In genomic region chr20:31596831-31597482, GRCh38 we compare ENCODE assay signal across 15 cellular contexts. TPM values are rescaled to one million over a fixed set of nuclear protein-coding genes. Genes with fewer than 3 reads are reported as not detected.
DNase-seq lines count a peak whose midpoint lies in the region; ATAC-seq and TF ChIP-seq lines count a peak whose summit lies in the region.
"Had no signal": no experiment of that assay in that cellular context is flagged by ENCODE, and none has a peak within 500 bp of the region (broad histone marks: within the 10 kb centered on the region; RNA-seq: fewer than 3 reads in every experiment).

No MANE protein-coding gene starts in this region.

- H3K36me3 ChIP-seq in GM23338 (ENCODE audit: insufficient read depth) (no peaks in the 10 kb centered on the region), NT2/D1 (ENCODE audit: insufficient read depth, insufficient read length, low read length) (no peaks in the 10 kb centered on the region), ovary (no peaks in the 10 kb centered on the region)

- H3K27me3 ChIP-seq in GM23338 (ENCODE audit: insufficient read depth), result no peaks in the 10 kb centered on the region
- no peaks in the 10 kb centered on the region for H3K27me3 ChIP-seq in NT2/D1 (ENCODE audit: insufficient read depth, insufficient read length)
- no peaks in the 10 kb centered on the region for H3K27me3 ChIP-seq in right cardiac atrium (ENCODE audit: control insufficient read depth, insufficient read depth)
- no peaks in the 10 kb centered on the region for H3K27me3 ChIP-seq in ovary

- H3K9me3 ChIP-seq in NT2/D1 (ENCODE audit: insufficient read depth, low read length), result no peaks in the 10 kb centered on the region
- no peaks in the 10 kb centered on the region for H3K9me3 ChIP-seq in right cardiac atrium (ENCODE audit: control insufficient read depth, low read length)
- no peaks in the 10 kb centered on the region for H3K9me3 ChIP-seq in ovary

- H3K27ac ChIP-seq in GM23338 (ENCODE audit: low read depth), result peak overlapping the region; percentile 27
- peak overlapping the region; percentile 83 for H3K27ac ChIP-seq in right cardiac atrium (ENCODE audit: low read length)
- peak overlapping the region in 20 of 21 experiments; percentile 2 to 87 (median 69) for H3K27ac ChIP-seq in skin epidermis
- H3K27ac ChIP-seq in ovary, result peak overlapping the region in 1 of 2 donors; percentile 65

- H2AFZ ChIP-seq in GM23338, result peak overlapping the region; percentile 9; the same call in 1 of the 2 replicates

- H3K9me3 Mint-ChIP-seq in GM23338, result peaks cover 3% of the 10 kb centered on the region; the same call in 1 of the 3 replicates
- H3K9me3 Mint-ChIP-seq: activated naive CD8-positive, alpha-beta T cell treated with anti-CD3 and anti-CD28 coated beads, Interleukin-2, amount 10 ng/mL, durations not matched to agents 7 days and 5 days; IgD-negative memory B cell; natural killer cell; T-helper 1 cell treated with Interleukin-12 subunit alpha and Interleukin-12 subunit beta and Interleukin-4 antibody, amounts not matched to agents 30 μg/mL and 1 μg/mL, for 36 hours had no signal

- TF ChIP-seq CTCF in GM23338 (conservative IDR thresholded peaks at IDR 0.05; ENCODE audit: low read depth in 2 of 2), result no peak
- TF ChIP-seq CTCF in ovary (IDR thresholded peaks at IDR 0.05), result no peak

- H3K79me2 ChIP-seq in GM23338 (replicated peaks; ENCODE audit: insufficient read depth), result 0 out of 2 replicates have a peak, but pooled peaks cover 5% of the 10 kb centered on the region

- H3F3A ChIP-seq in GM23338 (replicated peaks; ENCODE audit: low read depth), result peaks cover 18% of the 10 kb centered on the region

- peak overlapping the region; percentile 1; the same call in 1 of the 2 replicates for H3K4me2 ChIP-seq in GM23338

- H3K36me3 Mint-ChIP-seq in GM23338 (ENCODE audit: low read depth), result no peaks in the 10 kb centered on the region
- H3K36me3 Mint-ChIP-seq: activated naive CD8-positive, alpha-beta T cell treated with anti-CD3 and anti-CD28 coated beads, Interleukin-2, amount 10 ng/mL, durations not matched to agents 7 days and 5 days; IgD-negative memory B cell; natural killer cell had no signal

- ATAC-seq in GM23338 (no peak), right cardiac atrium (no peak), GM18517 (IDR thresholded peaks at IDR 0.05; ENCODE audit: unreplicated experiment) (no peak)
- ATAC-seq: natural killer cell had no signal

- 66% methylated on average over 4 of the region's 4 CpGs for WGBS in right cardiac atrium
- WGBS in ovary, 3 donors, result 71 to 75% (median 73%) methylated on average over 4 of the region's 4 CpGs

- no peak for TF ChIP-seq POLR2A in ovary (IDR thresholded peaks at IDR 0.05)

- no peaks in the 10 kb centered on the region for H3K9me2 ChIP-seq in GM23338 (ENCODE audit: insufficient read depth)

- H3K4me3 ChIP-seq in GM23338 (no peak overlapping the region), NT2/D1 (ENCODE audit: insufficient read length, low read depth) (no peak overlapping the region), right cardiac atrium (ENCODE audit: low read length) (no peak overlapping the region), skin epidermis (no peak overlapping the region), ovary (no peak overlapping the region)

- H3K27me3 Mint-ChIP-seq in GM23338 (ENCODE audit: insufficient read depth, low read depth, poor library complexity), result peaks cover 11% of the 10 kb centered on the region

- H3K4me3 Mint-ChIP-seq in GM23338, result no peak overlapping the region
- H3K4me3 Mint-ChIP-seq: activated naive CD8-positive, alpha-beta T cell treated with anti-CD3 and anti-CD28 coated beads, Interleukin-2, amount 10 ng/mL, durations not matched to agents 7 days and 5 days; IgD-negative memory B cell; natural killer cell; T-helper 1 cell treated with Interleukin-12 subunit alpha and Interleukin-12 subunit beta and Interleukin-4 antibody, amounts not matched to agents 30 μg/mL and 1 μg/mL, for 36 hours had no signal

- peak overlapping the region; percentile 57 for H3K9ac ChIP-seq in NT2/D1 (ENCODE audit: insufficient read length, low read depth)

- H4K20me1 ChIP-seq in GM23338 (replicated peaks; ENCODE audit: insufficient read depth), result no peaks in the 10 kb centered on the region

- peak overlapping the region; percentile 53 for H3K27ac Mint-ChIP-seq in GM23338
- H3K27ac Mint-ChIP-seq: activated naive CD8-positive, alpha-beta T cell treated with anti-CD3 and anti-CD28 coated beads, Interleukin-2, amount 10 ng/mL, durations not matched to agents 7 days and 5 days; natural killer cell; T-helper 1 cell treated with Interleukin-12 subunit alpha and Interleukin-12 subunit beta and Interleukin-4 antibody, amounts not matched to agents 30 μg/mL and 1 μg/mL, for 36 hours had no signal

- intact Hi-C loops in right cardiac atrium (cut with DNase I) (no loop called here), ovary (cut with DNase I) (no loop called here)

- H3K4me1 Mint-ChIP-seq in GM23338, result peaks cover 27% of the 10 kb centered on the region
- H3K4me1 Mint-ChIP-seq: activated naive CD8-positive, alpha-beta T cell treated with anti-CD3 and anti-CD28 coated beads, Interleukin-2, amount 10 ng/mL, durations not matched to agents 7 days and 5 days; IgD-negative memory B cell had no signal

- H3K4me1 ChIP-seq in GM23338 (ENCODE audit: insufficient read depth) (peaks cover 29% of the 10 kb centered on the region), NT2/D1 (ENCODE audit: insufficient read depth, insufficient read length) (peaks cover 12% of the 10 kb centered on the region), right cardiac atrium (ENCODE audit: control insufficient read depth, insufficient read depth, low read length) (peaks cover 6% of the 10 kb centered on the region), ovary (ENCODE audit: insufficient read depth) (no peaks in the 10 kb centered on the region)

- no peak for TF ChIP-seq EP300 in ovary (IDR thresholded peaks at IDR 0.05)

- DNase-seq in GM23338 (ENCODE audit: low spot score) (peak; percentile 42), NT2/D1 (ENCODE audit: low read depth, low spot score) (no peak), right cardiac atrium (peak in 1 of 3 donors; percentile 26), NCI-H1436 treated with DMSO at 0.1 percent for 48 hours (lab: John Stamatoyannopoulos, UW) (no peak), NCI-H1694 treated with DMSO at 0.1 percent for 48 hours (lab: John Stamatoyannopoulos, UW) (no peak), ovary (no peak)
- DNase-seq: activated naive CD8-positive, alpha-beta T cell treated with anti-CD3 and anti-CD28 coated beads, Interleukin-2, amount 10 ng/mL, durations not matched to agents 7 days and 5 days; effector CD4-positive, alpha-beta T cell; natural killer cell; NCI-H446 treated with DMSO at 0.1 percent for 48 hours had no signal

TF ChIP-seq in GM23338, 12 proteins besides CTCF, POLR2A, EP300 and RAD21 (continues in another document):
- TF ChIP-seq JUNB (IDR thresholded peaks at IDR 0.05; ENCODE audit: unreplicated experiment), result no peak
- TF ChIP-seq REST (IDR thresholded peaks at IDR 0.05; ENCODE audit: unreplicated experiment), result no peak
- no peak for TF ChIP-seq ZNF114 (CRISPR knock-in tag; IDR thresholded peaks at IDR 0.05)
- no peak for TF ChIP-seq CREB1 (CRISPR knock-in tag; IDR thresholded peaks at IDR 0.05; ENCODE audit: low read depth)
- TF ChIP-seq EZH2 (IDR thresholded peaks at IDR 0.05; ENCODE audit: low read depth, unreplicated experiment), result no peak
- no peak for TF ChIP-seq ETS1 (IDR thresholded peaks at IDR 0.05)
- no peak for TF ChIP-seq POLR2AphosphoS5 (IDR thresholded peaks at IDR 0.05; ENCODE audit: low read depth)

RNA-seq across cellular contexts. Expression of gene ID1, which starts 8.1 kb away (rescaled TPM):
- total RNA-seq in GM23338 (2014; rRNA removed; shearing (Covaris generic)), result 452 and 479 TPM in 2 replicates
- polyA plus RNA-seq in GM23338 (2016; fragmentation: Nextera tagmentation; extraction: Ambion mirVana), result 221 and 224 TPM in 2 replicates
- total RNA-seq in right cardiac atrium, result 100 to 1,000 TPM; 122 to 188 (median 134) TPM
- 273 TPM for polyA plus RNA-seq in right cardiac atrium
- 100 to 1,000 TPM in 3 of 7 donors, 10 to 100 TPM in 4; 42.6 to 353 (median 64.2) TPM for total RNA-seq in ovary
- 10 to 100 TPM; 26.0 to 86.9 TPM for polyA plus RNA-seq in ovary

RNA-seq across cellular contexts. Expression of gene COX4I2, which starts 40.8 kb away (rescaled TPM):
- not detected in 2 replicates for total RNA-seq in GM23338 (2014; rRNA removed; shearing (Covaris generic))
- 0.63 and 1.1 TPM in 2 replicates for polyA plus RNA-seq in GM23338 (2016; fragmentation: Nextera tagmentation; extraction: Ambion mirVana)
- total RNA-seq in right cardiac atrium, result 10 to 100 TPM in 1 of 4 donors, 1 to 10 TPM in 3; 3.1 to 13.2 (median 9.0) TPM
- polyA plus RNA-seq in right cardiac atrium, result 29.5 TPM
- total RNA-seq in ovary, result 1 to 10 TPM in 6 of 7 donors, not detected in 1; 1.1 to 3.5 (median 2.1) TPM
- 1 to 10 TPM; 3.5 to 6.6 TPM for polyA plus RNA-seq in ovary
- total RNA-seq: activated CD8-positive, alpha-beta memory T cell treated with anti-CD3 and anti-CD28 coated beads for 36 hours; activated naive CD8-positive, alpha-beta T cell treated with anti-CD3 and anti-CD28 coated beads, Interleukin-2, amount 10 ng/mL, durations not matched to agents 7 days and 5 days; natural killer cell had no signal
